8 cellular contexts compared by ENCODE assay signal in the genomic region with DNA sequence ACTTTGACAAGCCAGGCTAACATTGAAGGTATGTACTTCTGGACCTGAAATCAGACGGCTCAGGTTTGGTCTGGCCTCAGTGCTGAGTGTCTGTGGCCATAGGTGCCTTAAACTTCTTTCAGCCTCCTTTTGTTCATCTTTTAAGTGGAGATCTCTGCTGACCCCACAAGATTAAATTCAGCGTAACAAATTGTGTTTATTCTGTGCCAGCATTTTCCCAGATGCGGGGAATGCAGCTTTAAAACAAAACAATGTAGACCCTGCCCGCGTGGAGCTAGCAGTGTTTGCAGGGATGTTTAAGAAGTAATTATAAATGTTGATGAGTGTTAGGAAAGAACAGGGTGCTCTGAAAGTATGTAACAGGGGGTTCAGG. TPM values are rescaled to one million over a fixed set of nuclear protein-coding genes. Genes with fewer than 3 reads are reported as not detected.
DNase-seq lines count a peak whose midpoint lies in the region; ATAC-seq and TF ChIP-seq lines count a peak whose summit lies in the region.

No MANE protein-coding gene starts in this region.

- CTCF ChIA-PET in Calu3 (lab: Charles Lee): no interaction called here

- no peak for TF ChIP-seq CTCF in Calu3 (IDR thresholded peaks at IDR 0.05; ENCODE audit: unreplicated experiment)
- no peak for TF ChIP-seq CTCF in Peyer's patch (IDR thresholded peaks at IDR 0.05)
- TF ChIP-seq CTCF in epithelial cell of proximal tubule (conservative IDR thresholded peaks at IDR 0.05; ENCODE audit: low read depth, low read length): no peak
- TF ChIP-seq CTCF in parathyroid adenoma (IDR thresholded peaks at IDR 0.05): no peak

- H3K79me2 ChIP-seq in parathyroid adenoma: peaks cover 20% of the 10 kb centered on the region

- peak overlapping the region; percentile 28 for H3K9ac ChIP-seq in parathyroid adenoma

- H3K36me3 ChIP-seq in Peyer's patch (no peaks in the 10 kb centered on the region), parathyroid adenoma (ENCODE audit: control insufficient read depth, insufficient read depth, low read length) (no peaks in the 10 kb centered on the region)

- peak overlapping the region; percentile 88 for H3K4me2 ChIP-seq in parathyroid adenoma (ENCODE audit: low read length)

- no peak for TF ChIP-seq POLR2A in Peyer's patch (IDR thresholded peaks at IDR 0.05)

- DNase-seq in Calu3: no peak
- DNase-seq in Peyer's patch: no peak
- DNase-seq in epithelial cell of proximal tubule (ENCODE audit: low read depth): no peak
- no peak for DNase-seq in HPDE6-E6E7 (ENCODE audit: extremely low spot score)
- no peak for DNase-seq in NCI-H128 (lab: John Stamatoyannopoulos, UW; ENCODE audit: unreplicated experiment)

- H3K27me3 ChIP-seq in Peyer's patch: no peaks in the 10 kb centered on the region
- no peaks in the 10 kb centered on the region for H3K27me3 ChIP-seq in parathyroid adenoma (ENCODE audit: control insufficient read depth, insufficient read depth, low read length)

- peaks cover 53% of the 10 kb centered on the region for H3K36me3 Mint-ChIP-seq in Calu3 (ENCODE audit: insufficient read depth, unreplicated experiment)

- peaks cover 29% of the 10 kb centered on the region for H3K4me1 Mint-ChIP-seq in Calu3 (ENCODE audit: low read depth, unreplicated experiment)

- no peaks in the 10 kb centered on the region for H3K27me3 Mint-ChIP-seq in Calu3 (ENCODE audit: unreplicated experiment)

- intact Hi-C loops in Calu3 (cut with micrococcal nuclease; ENCODE audit: unreplicated experiment): no loop called here

- H2AFZ ChIP-seq in parathyroid adenoma: no peak overlapping the region

- H3K9me3 Mint-ChIP-seq in Calu3 (ENCODE audit: low read depth, unreplicated experiment): no peaks in the 10 kb centered on the region

- peak overlapping the region; percentile 77 for H3K27ac Mint-ChIP-seq in Calu3 (ENCODE audit: unreplicated experiment)

- H3K4me3 ChIP-seq in Peyer's patch: peak overlapping the region; percentile 73 to 94 (median 80)
- H3K4me3 ChIP-seq in epithelial cell of proximal tubule (ENCODE audit: low read depth, low read length): peak overlapping the region; percentile 93
- H3K4me3 ChIP-seq in parathyroid adenoma (ENCODE audit: low read depth, low read length): peak overlapping the region; percentile 99

- H3K4me1 ChIP-seq in Peyer's patch: peaks cover 0 to 55% (median 20%) of the 10 kb centered on the region in 4 donors
- H3K4me1 ChIP-seq in parathyroid adenoma: peaks cover 9% of the 10 kb centered on the region

- peak overlapping the region; percentile 85 for H3K4me3 Mint-ChIP-seq in Calu3 (ENCODE audit: low read depth, unreplicated experiment)

- H3K9me3 ChIP-seq in Peyer's patch: no peaks in the 10 kb centered on the region
- H3K9me3 ChIP-seq in parathyroid adenoma (ENCODE audit: control insufficient read depth, low read length): no peaks in the 10 kb centered on the region

- H3K27ac ChIP-seq in Peyer's patch (peak overlapping the region; percentile 84 to 99 (median 98)), parathyroid adenoma (peak overlapping the region; percentile 99)

- no peak for ATAC-seq in HG03045 (IDR thresholded peaks at IDR 0.05; ENCODE audit: unreplicated experiment)
- ATAC-seq in GM21576 (IDR thresholded peaks at IDR 0.05; ENCODE audit: unreplicated experiment): no peak

- BruUV-seq in Calu3 (replicated peaks; lab: Mats Ljungman, UMichigan): no TSS peak

RNA-seq across cellular contexts. Expression of a gene that starts 0.9 kb away (rescaled TPM):
- total RNA-seq in Calu3 (2022) (307 and 309 TPM in 2 replicates), Peyer's patch (100 to 1,000 TPM; 135 to 229 (median 182) TPM), epithelial cell of proximal tubule (342 and 577 TPM in 2 replicates)

RNA-seq across cellular contexts. Expression of a gene that starts 55.6 kb away (rescaled TPM):
- total RNA-seq in Calu3 (2022): 57.8 and 70.2 TPM in 2 replicates
- total RNA-seq in Peyer's patch: 10 to 100 TPM in 3 of 4 donors, 1 to 10 TPM in 1; 9.6 to 23.4 (median 11.6) TPM
- 29.6 and 70.8 TPM in 2 replicates for total RNA-seq in epithelial cell of proximal tubule
